In the genomic region with DNA sequence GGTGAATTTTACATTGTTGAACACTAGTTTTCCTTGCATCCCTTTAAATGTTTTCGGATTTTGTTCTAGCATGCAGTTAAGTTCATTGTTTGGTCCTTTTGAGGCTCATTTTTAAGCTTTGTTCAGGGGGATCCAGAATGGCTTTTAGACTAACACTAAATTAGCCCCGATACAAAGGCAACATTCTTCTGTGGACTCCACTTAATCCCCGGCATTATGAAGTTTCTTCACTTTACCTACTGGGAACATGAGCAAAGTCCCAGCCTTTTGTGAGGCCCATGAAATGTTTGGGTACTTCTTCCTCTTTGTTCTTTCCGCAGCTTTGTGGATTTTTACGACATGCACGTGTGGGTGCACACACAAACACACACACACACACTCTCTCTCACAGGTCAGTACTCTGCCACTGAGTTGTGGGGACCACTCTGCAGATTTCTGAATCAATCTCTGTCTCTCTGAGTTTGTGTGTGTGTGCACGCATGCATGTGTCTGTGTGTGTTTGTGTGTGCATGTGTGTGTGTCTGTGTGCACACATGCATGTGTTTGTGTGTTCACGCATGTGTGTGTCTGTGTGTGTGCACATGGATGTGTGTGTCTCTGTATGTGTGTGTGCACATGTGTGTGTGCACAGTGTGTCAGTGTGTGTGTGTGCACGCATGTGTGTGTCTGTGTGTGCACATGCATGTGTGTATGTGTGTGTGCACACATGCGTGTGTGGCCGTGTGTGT, we compare ENCODE assay signal across 18 cellular contexts.
DNase-seq lines count a peak whose midpoint lies in the region; ATAC-seq and TF ChIP-seq lines count a peak whose summit lies in the region.
"Had no signal": no experiment of that assay in that cellular context is flagged by ENCODE, and none has a peak within 500 bp of the region (broad histone marks: within the 10 kb centered on the region; RNA-seq: fewer than 3 reads in every experiment).

No MANE protein-coding gene starts in this region.

- no peak for ATAC-seq in GM21381 (IDR thresholded peaks at IDR 0.05; ENCODE audit: unreplicated experiment)

- no peaks in the 10 kb centered on the region for H3K27me3 ChIP-seq in H9 (ENCODE audit: insufficient read depth, low read length)
- H3K27me3 ChIP-seq: BLaER1, Peyer's patch had no signal

- no peak overlapping the region for H3K56ac ChIP-seq in H9 (ENCODE audit: insufficient read length, low read depth, low read length)

- H3K27ac Mint-ChIP-seq in H9 (peak overlapping the region in 1 of 3 experiments; percentile 78; a peak in 2 of 7 replicates), neural crest cell (ENCODE audit: unreplicated experiment) (peak overlapping the region; percentile 73)

- WGBS in H9 (ENCODE audit: extremely low coverage, insufficient read length, low lambda C conversion rate), result no CpG with 5 or more reads among the region's 11 CpGs

- H2AFZ ChIP-seq in H9 (ENCODE audit: low read length), result no peak overlapping the region

- H3K18ac ChIP-seq in H9 (ENCODE audit: insufficient read length, low read depth, low read length), result no peak overlapping the region

- H3K14ac ChIP-seq in H9 (ENCODE audit: insufficient read depth, low read length), result no peak overlapping the region

- TF ChIP-seq CTCF in H9 (conservative IDR thresholded peaks at IDR 0.05) (no peak), neural crest cell (conservative IDR thresholded peaks at IDR 0.05) (no peak)

- H2BK5ac ChIP-seq in H9 (ENCODE audit: insufficient read length, low read length), result no peak overlapping the region

- no peaks in the 10 kb centered on the region for H3K79me1 ChIP-seq in H9 (ENCODE audit: insufficient read depth, low read depth, low read length, poor library complexity, severe bottlenecking)

- no peak overlapping the region for H4K91ac ChIP-seq in H9 (ENCODE audit: insufficient read length, low read depth, low read length)

- DNase-seq in NOMO-1 treated with DMSO at 0.1 percent for 48 hours (lab: John Stamatoyannopoulos, UW; ENCODE audit: unreplicated experiment) (peak; percentile 17), NOMO-1 treated with dmso at 0.1 percent for 144 hours (lab: John Stamatoyannopoulos, UW; ENCODE audit: unreplicated experiment) (no peak), H9 (peak; percentile 25), ecto neural progenitor cell (ENCODE audit: low spot score) (peak; percentile 52), neural crest cell (ENCODE audit: low read depth, low spot score) (no peak), CD1c-positive myeloid dendritic cell (ENCODE audit: extremely low spot score) (no peak), foreskin melanocyte (no peak)
- DNase-seq: 8988T, H7, Kasumi-1, NCI-H1436, NCI-H2029 treated with DMSO at 0.1 percent for 48 hours, NCI-H510A, NCI-H82, Peyer's patch, SHP77 had no signal

- H4K5ac ChIP-seq in H9 (ENCODE audit: insufficient read length, low read depth, low read length), result no peak overlapping the region

- no peak overlapping the region for H4K8ac ChIP-seq in H9 (replicated peaks; ENCODE audit: insufficient read length, low read depth, low read length)

- no peak overlapping the region for H3K23ac ChIP-seq in H9 (ENCODE audit: insufficient read length, low read depth, low read length)

- H4K20me1 ChIP-seq in H9 (ENCODE audit: control insufficient read depth, insufficient read depth, insufficient read length), result no peaks in the 10 kb centered on the region
- H4K20me1 ChIP-seq: BLaER1 had no signal

- H2AK5ac ChIP-seq in H9 (ENCODE audit: insufficient read length, low read length), result no peak overlapping the region

- no peak overlapping the region for H2BK12ac ChIP-seq in H9 (ENCODE audit: insufficient read length, low read depth, low read length)

- H3K9ac ChIP-seq in H9 (ENCODE audit: extremely low read depth, insufficient read length, low read length), result no peak overlapping the region
- H3K9ac ChIP-seq: BLaER1 had no signal

- peaks cover 48 to 50% of the 10 kb centered on the region in 2 experiments for H3K4me1 Mint-ChIP-seq in H9
- H3K4me1 Mint-ChIP-seq in neural crest cell, result peaks cover 15% of the 10 kb centered on the region

- H2BK15ac ChIP-seq in H9 (ENCODE audit: low read depth, low read length), result no peak overlapping the region

- no peak overlapping the region for H3K27ac ChIP-seq in H9 (ENCODE audit: insufficient read length, low read depth, low read length)
- H3K27ac ChIP-seq: BLaER1, Peyer's patch had no signal

- H3K27me3 Mint-ChIP-seq in H9 (ENCODE audit: low read depth) (peaks cover 31% of the 10 kb centered on the region), neural crest cell (ENCODE audit: low read depth) (no peaks in the 10 kb centered on the region)

- H3T11ph ChIP-seq in H9 (ENCODE audit: low read length), result no peak overlapping the region

- no peak overlapping the region for H2BK20ac ChIP-seq in H9 (ENCODE audit: low read depth, low read length, poor library complexity, severe bottlenecking)

- H3K9me3 Mint-ChIP-seq in H9 (peaks cover 34% of the 10 kb centered on the region in 2 experiments), neural crest cell (peaks cover 6% of the 10 kb centered on the region)

- H3K36me3 Mint-ChIP-seq in H9 (ENCODE audit: insufficient read depth in 1 of 3, low read depth in 3 of 3), result peaks cover 10 to 34% (median 16%) of the 10 kb centered on the region in 3 experiments; a peak in 6 of 7 replicates
- peaks cover 4% of the 10 kb centered on the region for H3K36me3 Mint-ChIP-seq in neural crest cell (ENCODE audit: low read depth)

- H3K79me2 ChIP-seq in H9 (ENCODE audit: insufficient read depth, low read length), result no peaks in the 10 kb centered on the region

- H3K23me2 ChIP-seq in H9 (ENCODE audit: insufficient read length, low read depth, low read length, poor library complexity, severe bottlenecking), result no peaks in the 10 kb centered on the region

- no peaks in the 10 kb centered on the region; the same call in 1 of the 2 replicates for H3K4me1 ChIP-seq in H9 (ENCODE audit: insufficient read depth, low read length)
- H3K4me1 ChIP-seq: Peyer's patch had no signal

- H2BK120ac ChIP-seq in H9 (ENCODE audit: low read depth, low read length, poor library complexity, severe bottlenecking), result no peak overlapping the region

- H3K4me3 Mint-ChIP-seq in H9, result peak overlapping the region in 1 of 2 experiments; percentile 19; a peak in 1 of 5 replicates
- no peak overlapping the region for H3K4me3 Mint-ChIP-seq in neural crest cell

- H3K4ac ChIP-seq in H9 (ENCODE audit: low read depth, low read length), result no peak overlapping the region

- no peaks in the 10 kb centered on the region for H3K9me3 ChIP-seq in H9 (ENCODE audit: control insufficient read depth, low read depth, low read length)
- H3K9me3 ChIP-seq: Peyer's patch had no signal

- H3K4me2 ChIP-seq in H9 (ENCODE audit: insufficient read depth, insufficient read length, low read length), result no peak overlapping the region
- H3K4me2 ChIP-seq: BLaER1 had no signal

Comparison
In these comparisons a context has a peak if more than half of its experiments do, and no peak if none do; other contexts are left out.
1. DNase-seq: peak in NOMO-1 treated with DMSO at 0.1 percent for 48 hours (single experiment), H9 (single experiment) and ecto neural progenitor cell (single experiment); none in NOMO-1 treated with dmso at 0.1 percent for 144 hours (single experiment), neural crest cell (single experiment), CD1c-positive myeloid dendritic cell (single experiment) and foreskin melanocyte (single experiment).